ENCODE assay signal across 1 cellular context in genomic region chr15:93035092-93035915, GRCh38.
TF ChIP-seq lines count a peak whose summit lies in the region.

No MANE protein-coding gene starts in this region.

TF ChIP-seq in SK-N-SH, 30 proteins besides CTCF, POLR2A, EP300 and RAD21 (continued from another document):
- no peak for TF ChIP-seq ZBTB33 (IDR thresholded peaks at IDR 0.05; ENCODE audit: borderline replicate concordance, low read depth)
- TF ChIP-seq GABPA (IDR thresholded peaks at IDR 0.05; ENCODE audit: low read depth), result no peak
- TF ChIP-seq SIN3A (IDR thresholded peaks at IDR 0.05; ENCODE audit: borderline replicate concordance, low read depth, low read length), result no peak
- TF ChIP-seq SMC3 (IDR thresholded peaks at IDR 0.05; ENCODE audit: low read depth, low read length), result no peak
- TF ChIP-seq TCF12 (IDR thresholded peaks at IDR 0.05), result no peak
- no peak for TF ChIP-seq TAF1 (IDR thresholded peaks at IDR 0.05; ENCODE audit: borderline replicate concordance, low read depth, low read length)
- TF ChIP-seq CHD2 (IDR thresholded peaks at IDR 0.05; ENCODE audit: low read length, partially characterized antibody), result no peak
- no peak for TF ChIP-seq YY1 (IDR thresholded peaks at IDR 0.05; ENCODE audit: low read depth)
- no peak for TF ChIP-seq MAX (IDR thresholded peaks at IDR 0.05; ENCODE audit: low read depth)
